Comparison of ENCODE assay signal across 8 cellular contexts in genomic region chr11:57568330-57568766, GRCh38. TPM values are rescaled to one million over a fixed set of nuclear protein-coding genes. Genes with fewer than 3 reads are reported as not detected.
DNase-seq lines count a peak whose midpoint lies in the region; ATAC-seq and TF ChIP-seq lines count a peak whose summit lies in the region.

No MANE protein-coding gene starts in this region.

- no peaks in the 10 kb centered on the region for H3K36me3 ChIP-seq in thymus (ENCODE audit: control insufficient read depth, insufficient read depth)

- H3K4me3 Mint-ChIP-seq in activated CD4-positive, alpha-beta T cell treated with anti-CD3 and anti-CD28 coated beads, Interleukin-2, amount 10 ng/mL, durations not matched to agents 7 days and 5 days, result peak overlapping the region; percentile 96
- peak overlapping the region; percentile 94 for H3K4me3 Mint-ChIP-seq in endothelial cell (ENCODE audit: unreplicated experiment)
- peak overlapping the region; percentile 99 to 100 (median 99) for H3K4me3 Mint-ChIP-seq in nephron

- H3K36me3 Mint-ChIP-seq in activated CD4-positive, alpha-beta T cell treated with anti-CD3 and anti-CD28 coated beads, Interleukin-2, amount 10 ng/mL, durations not matched to agents 7 days and 5 days (ENCODE audit: low read depth), result peaks cover 30% of the 10 kb centered on the region
- H3K36me3 Mint-ChIP-seq in endothelial cell (ENCODE audit: low read depth, unreplicated experiment) (no peaks in the 10 kb centered on the region), nephron (ENCODE audit: low read depth) (peaks cover 5% of the 10 kb centered on the region)

- H3K4me3 ChIP-seq in thymus (ENCODE audit: low read length), result peak overlapping the region; percentile 76

- peaks cover 45% of the 10 kb centered on the region for H3K4me1 Mint-ChIP-seq in activated CD4-positive, alpha-beta T cell treated with anti-CD3 and anti-CD28 coated beads, Interleukin-2, amount 10 ng/mL, durations not matched to agents 7 days and 5 days
- H3K4me1 Mint-ChIP-seq in endothelial cell (ENCODE audit: unreplicated experiment), result peaks cover 38% of the 10 kb centered on the region
- peaks cover 29% of the 10 kb centered on the region for H3K4me1 Mint-ChIP-seq in nephron

- POLR2A ChIA-PET in activated CD4-positive, alpha-beta T cell treated with anti-CD3 and anti-CD28 coated beads, Interleukin-2, amount 10 ng/mL, durations not matched to agents 7 days and 5 days (lab: Charles Lee), result no interaction called here

- CTCF ChIA-PET in activated CD4-positive, alpha-beta T cell treated with anti-CD3 and anti-CD28 coated beads, Interleukin-2, amount 10 ng/mL, durations not matched to agents 7 days and 5 days (lab: Charles Lee), result interaction anchor here (0.7 to 3.0 kb wide), 23 partner anchors 11 to 232 kb away, joined by 3 to 45 read pairs (median 4); partner anchors contain the start of gene TIMM10

- DNase-seq in ELR (ENCODE audit: low read depth) (peak; percentile 83), LHCN-M2 (ENCODE audit: low read depth) (peak; percentile 79), endothelial cell (ENCODE audit: low spot score) (no peak), GF-D8 (lab: John Stamatoyannopoulos, UW) (no peak)
- no peak for DNase-seq in activated CD4-positive, alpha-beta T cell treated with anti-CD3 and anti-CD28 coated beads, Interleukin-2, amount 10 ng/mL, durations not matched to agents 7 days and 5 days

- no peaks in the 10 kb centered on the region for H3K9me3 Mint-ChIP-seq in activated CD4-positive, alpha-beta T cell treated with anti-CD3 and anti-CD28 coated beads, Interleukin-2, amount 10 ng/mL, durations not matched to agents 7 days and 5 days
- H3K9me3 Mint-ChIP-seq in endothelial cell (ENCODE audit: unreplicated experiment), result no peaks in the 10 kb centered on the region
- H3K9me3 Mint-ChIP-seq in nephron, result no peaks in the 10 kb centered on the region

- H3K27me3 Mint-ChIP-seq in activated CD4-positive, alpha-beta T cell treated with anti-CD3 and anti-CD28 coated beads, Interleukin-2, amount 10 ng/mL, durations not matched to agents 7 days and 5 days, result no peaks in the 10 kb centered on the region
- H3K27me3 Mint-ChIP-seq in endothelial cell (ENCODE audit: unreplicated experiment) (peaks cover 6% of the 10 kb centered on the region), nephron (ENCODE audit: low read depth) (no peaks in the 10 kb centered on the region)

- ATAC-seq in GM21723 (IDR thresholded peaks at IDR 0.05; ENCODE audit: unreplicated experiment), result peak; percentile 9

- H3K27ac ChIP-seq in thymus (ENCODE audit: low read depth), result peak overlapping the region; percentile 98

- peaks cover 8% of the 10 kb centered on the region for H3K4me1 ChIP-seq in thymus (ENCODE audit: control insufficient read depth, insufficient read depth, low read length)

- H3K27me3 ChIP-seq in thymus (ENCODE audit: control insufficient read depth, insufficient read depth), result no peaks in the 10 kb centered on the region

- peak; percentile 84 for TF ChIP-seq CTCF in endothelial cell (IDR thresholded peaks at IDR 0.05; ENCODE audit: unreplicated experiment)
- TF ChIP-seq CTCF in nephron (IDR thresholded peaks at IDR 0.05; ENCODE audit: unreplicated experiment in 3 of 3), result peak in 2 of 3 experiments; percentile 5 to 97

- H3K27ac Mint-ChIP-seq in activated CD4-positive, alpha-beta T cell treated with anti-CD3 and anti-CD28 coated beads, Interleukin-2, amount 10 ng/mL, durations not matched to agents 7 days and 5 days, result peak overlapping the region; percentile 96
- H3K27ac Mint-ChIP-seq in endothelial cell (ENCODE audit: unreplicated experiment), result peak overlapping the region; percentile 67
- H3K27ac Mint-ChIP-seq in nephron, result peak overlapping the region; percentile 91 to 97 (median 96)

- H3K9me3 ChIP-seq in thymus (ENCODE audit: control insufficient read depth), result no peaks in the 10 kb centered on the region

- 28% methylated on average over 6 of the region's 6 CpGs for WGBS in thymus

RNA-seq across cellular contexts. Expression of gene UBE2L6, which starts 0.9 kb away (rescaled TPM):
- total RNA-seq in LHCN-M2 (2014; rRNA removed) (25.8 and 48.2 TPM in 2 replicates), endothelial cell (ENCODE audit: unreplicated experiment) (56.2 TPM)
- polyA plus RNA-seq in LHCN-M2 (2012), result 71.1 TPM
- 100 to 1,000 TPM; 303 to 350 TPM for total RNA-seq in activated CD4-positive, alpha-beta T cell treated with anti-CD3 and anti-CD28 coated beads, Interleukin-2, amount 10 ng/mL, durations not matched to agents 7 days and 5 days
- 98.7 TPM for polyA plus RNA-seq in thymus

RNA-seq across cellular contexts. Expression of gene SERPING1, which starts 29.1 kb away (rescaled TPM):
- total RNA-seq in LHCN-M2 (2014; rRNA removed) (5.2 and 5.4 TPM in 2 replicates), endothelial cell (ENCODE audit: unreplicated experiment) (347 TPM)
- polyA plus RNA-seq in LHCN-M2 (2012), result 2.1 TPM
- total RNA-seq in activated CD4-positive, alpha-beta T cell treated with anti-CD3 and anti-CD28 coated beads, Interleukin-2, amount 10 ng/mL, durations not matched to agents 7 days and 5 days, result under 1 TPM in 1 of 2 experiments, not detected in 1; 0.23 TPM
- polyA plus RNA-seq in thymus, result 164 TPM

RNA-seq across cellular contexts. Expression of gene SMTNL1, which starts 31.0 kb away (rescaled TPM):
- total RNA-seq in LHCN-M2 (2014; rRNA removed), result not detected in 2 replicates
- not detected for polyA plus RNA-seq in LHCN-M2 (2012)
- total RNA-seq in activated CD4-positive, alpha-beta T cell treated with anti-CD3 and anti-CD28 coated beads, Interleukin-2, amount 10 ng/mL, durations not matched to agents 7 days and 5 days, result not detected
- 45.2 TPM for total RNA-seq in endothelial cell (ENCODE audit: unreplicated experiment)
- 0.05 TPM for polyA plus RNA-seq in thymus

RNA-seq across cellular contexts. Expression of gene TIMM10, which starts 37.8 kb away (rescaled TPM):
- total RNA-seq in LHCN-M2 (2014; rRNA removed) (46.7 and 53.8 TPM in 2 replicates), endothelial cell (ENCODE audit: unreplicated experiment) (60.2 TPM)
- polyA plus RNA-seq in LHCN-M2 (2012), result 104 TPM
- total RNA-seq in activated CD4-positive, alpha-beta T cell treated with anti-CD3 and anti-CD28 coated beads, Interleukin-2, amount 10 ng/mL, durations not matched to agents 7 days and 5 days, result 10 to 100 TPM; 87.3 to 97.7 TPM
- 49.3 TPM for polyA plus RNA-seq in thymus

RNA-seq across cellular contexts. Expression of gene SLC43A1, which starts 52.8 kb away (rescaled TPM):
- total RNA-seq in LHCN-M2 (2014; rRNA removed) (5.1 and 7.7 TPM in 2 replicates), endothelial cell (ENCODE audit: unreplicated experiment) (10.4 TPM)
- 3.3 TPM for polyA plus RNA-seq in LHCN-M2 (2012)
- 10 to 100 TPM; 22.9 to 23.4 TPM for total RNA-seq in activated CD4-positive, alpha-beta T cell treated with anti-CD3 and anti-CD28 coated beads, Interleukin-2, amount 10 ng/mL, durations not matched to agents 7 days and 5 days
- polyA plus RNA-seq in thymus, result 5.1 TPM

Comparison
In these comparisons a context has a peak if more than half of its experiments do, and no peak if none do; other contexts are left out.
1. DNase-seq: peak in ELR (single experiment) and LHCN-M2 (single experiment); none in activated CD4-positive, alpha-beta T cell treated with anti-CD3 and anti-CD28 coated beads, Interleukin-2, amount 10 ng/mL, durations not matched to agents 7 days and 5 days (single experiment), endothelial cell (single experiment) and GF-D8 (single experiment).
2. RNA of gene SERPING1, which starts 29.1 kb away (total RNA-seq): 347 TPM in endothelial cell (single experiment); 5.2 to 5.4 TPM in LHCN-M2 and 0.23 TPM in activated CD4-positive, alpha-beta T cell treated with anti-CD3 and anti-CD28 coated beads, Interleukin-2, amount 10 ng/mL, durations not matched to agents 7 days and 5 days; every median in the first group is over 10 times any median in the second.
3. RNA of gene SMTNL1, which starts 31.0 kb away (total RNA-seq): 45.2 TPM in endothelial cell (single experiment); not detected in LHCN-M2 and not detected in activated CD4-positive, alpha-beta T cell treated with anti-CD3 and anti-CD28 coated beads, Interleukin-2, amount 10 ng/mL, durations not matched to agents 7 days and 5 days; every median in the first group is over 10 times any median in the second.
4. Peak in every context shown above with its lines, with median percentiles within 50 percentile points of each other: H3K27ac Mint-ChIP-seq and H3K4me3 Mint-ChIP-seq.